In the genomic region with DNA sequence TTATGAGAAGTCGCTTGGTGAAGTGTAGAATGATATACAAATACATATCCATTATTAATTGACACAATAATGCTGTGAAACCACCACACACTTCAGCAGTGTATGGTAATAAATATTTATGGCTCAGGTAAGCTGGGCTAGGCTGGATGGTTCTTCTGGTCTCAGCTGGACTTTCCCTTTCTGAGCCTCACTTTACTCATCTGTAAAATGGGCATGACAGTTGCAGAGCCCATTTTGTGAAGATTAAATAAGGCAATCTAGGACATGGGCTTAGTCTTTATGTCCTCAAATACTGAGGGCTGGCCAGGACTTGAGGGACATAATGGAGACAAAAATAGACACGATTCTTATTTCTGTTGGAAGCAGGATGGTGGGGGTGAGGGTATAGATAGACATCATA, we compare ENCODE assay signal across 28 cellular contexts.
"Had no signal": no experiment of that assay in that cellular context is flagged by ENCODE, and none has a peak within 500 bp of the region (broad histone marks: within the 10 kb centered on the region; RNA-seq: fewer than 3 reads in every experiment).

No MANE protein-coding gene starts in this region.

- H3K4me3 ChIP-seq: pancreas, prostate gland, skin epidermis, smooth muscle cell, spleen, suprapubic skin, testis, tibial artery, transverse colon, upper lobe of right lung, uterus had no signal

- DNase-seq: naive thymus-derived CD4-positive, alpha-beta T cell; natural killer cell; nucleus accumbens; pancreas; retina; right cardiac atrium; spleen; stimulated activated CD4-positive, alpha-beta T cell treated with anti-CD3 and anti-CD28 coated beads, Interleukin-12 subunit alpha, Interleukin-12 subunit beta, amount 100 ng/mL, for 4 hours; stimulated activated CD4-positive, alpha-beta T cell treated with anti-CD3 and anti-CD28 coated beads, Interleukin-1b, Interleukin-23, amount 100 ng/mL, for 48 hours; stimulated activated CD4-positive, alpha-beta T cell treated with anti-CD3 and anti-CD28 coated beads, Interleukin-4, amount 100 ng/mL, for 1 hour; stimulated activated CD4-positive, alpha-beta T cell treated with anti-CD3 and anti-CD28 coated beads, Interleukin-4, amount 100 ng/mL, for 4 hours; stimulated activated CD8-positive, alpha-beta memory T cell treated with anti-CD3 and anti-CD28 coated beads, Interleukin-4, amount 100 ng/mL, for 48 hours; stimulated activated naive CD4-positive, alpha-beta T cell; stimulated activated naive CD8-positive, alpha-beta T cell treated with anti-CD3 and anti-CD28 coated beads, Interleukin-15, amount 100 ng/mL, for 72 hours; stimulated activated naive CD8-positive, alpha-beta T cell treated with anti-CD3 and anti-CD28 coated beads, Interleukin-15, Interleukin-2, amounts not matched to agents 100 U/mL and 50 U/mL, for 24 hours; substantia nigra; testis; tibial artery; transverse colon; upper lobe of right lung; uterus had no signal

- H3K36me3 ChIP-seq: neutrophil, pancreas, prostate gland, suprapubic skin, tibial artery, transverse colon, upper lobe of right lung, uterus had no signal

- H3K9me3 ChIP-seq: neutrophil, pancreas, prostate gland, spleen, suprapubic skin, testis, tibial artery, transverse colon, upper lobe of right lung, uterus had no signal

- H3K4me2 ChIP-seq: smooth muscle cell had no signal

- H3K27me3 ChIP-seq: pancreas, spleen, suprapubic skin, testis, tibial artery, transverse colon, upper lobe of right lung, uterus had no signal

- H3K4me1 ChIP-seq: pancreas, prostate gland, spleen, suprapubic skin, testis, transverse colon, upper lobe of right lung, uterus had no signal

- ATAC-seq: naive thymus-derived CD4-positive, alpha-beta T cell; natural killer cell; pancreas; right cardiac atrium; sciatic nerve; stimulated activated memory B cell treated with anti-CD40 and anti-IgM and Interleukin-4, amounts not matched to agents 10 μg/mL and 1 μg/mL and 100 μg/mL, for 72 hours; stimulated activated naive CD8-positive, alpha-beta T cell treated with anti-CD3 and anti-CD28 coated beads, Interleukin-15, amount 100 ng/mL, for 72 hours; stimulated activated naive CD8-positive, alpha-beta T cell treated with anti-CD3 and anti-CD28 coated beads, Interleukin-15, Interleukin-2, amounts not matched to agents 100 U/mL and 50 U/mL, for 24 hours; upper lobe of right lung had no signal

- H3K27ac ChIP-seq: neutrophil, pancreas, prostate gland, skin epidermis, spleen, suprapubic skin, testis, tibial artery, transverse colon, upper lobe of right lung, uterus had no signal

- FAIRE-seq: pancreas had no signal
